8 cellular contexts compared by ENCODE assay signal in the genomic region with DNA sequence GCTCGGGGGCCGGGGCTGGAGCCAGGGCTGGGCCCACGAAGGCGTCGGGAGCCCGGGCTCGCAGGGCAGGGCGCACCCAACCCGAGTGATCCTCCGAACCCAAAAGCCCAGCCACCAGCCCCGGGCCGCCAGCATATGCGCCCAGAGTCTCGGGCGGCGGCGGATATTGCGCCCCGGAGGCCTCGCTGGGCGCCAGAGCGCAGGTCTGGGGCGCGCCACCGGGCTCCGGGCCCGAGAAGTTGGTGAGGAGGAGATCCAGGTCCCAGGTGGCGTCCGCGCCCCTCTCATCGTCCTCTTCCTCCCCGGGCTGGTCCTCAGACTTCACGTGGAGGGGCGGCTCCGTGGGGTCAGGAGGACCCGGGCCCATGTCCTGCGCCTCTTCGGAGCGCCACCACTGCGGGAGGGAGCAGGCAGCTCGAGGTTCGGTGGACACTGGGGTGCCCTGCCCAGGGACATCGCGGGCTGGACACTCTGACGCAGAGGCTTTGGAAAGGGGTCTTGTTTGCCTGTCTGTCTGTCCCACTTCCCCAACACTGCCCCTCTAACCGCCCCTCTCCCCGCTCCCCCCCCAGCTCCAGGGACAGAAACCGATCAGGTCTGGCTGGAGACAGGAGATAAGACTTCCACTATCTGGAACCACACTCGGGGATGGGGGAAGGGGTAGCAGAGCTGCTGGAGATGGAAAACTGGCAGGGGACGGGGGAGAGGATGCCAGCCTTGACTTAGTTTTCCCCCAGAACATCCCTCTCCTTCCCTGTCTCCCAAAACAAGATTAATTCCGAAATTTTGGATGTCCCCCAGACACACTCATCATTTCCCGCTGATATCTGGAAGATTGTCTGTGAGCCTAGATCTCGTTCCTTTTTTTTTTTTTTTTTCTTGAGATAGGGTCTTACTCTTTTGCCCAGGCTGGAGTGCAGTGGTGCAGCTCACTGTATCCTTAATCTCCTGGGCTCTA. TPM values are rescaled to one million over a fixed set of nuclear protein-coding genes. Genes with fewer than 3 reads are reported as not detected.
A peak's percentile ranks its signal among the peaks of the same experiment; 100 is the strongest.
DNase-seq lines count a peak whose midpoint lies in the region; ATAC-seq, FAIRE-seq and TF ChIP-seq lines count a peak whose summit lies in the region.

No MANE protein-coding gene starts in this region.

- H3K36me3 Mint-ChIP-seq in naive thymus-derived CD4-positive, alpha-beta T cell = peaks cover 0 to 4% (median under 1%) of the 10 kb centered on the region in 5 donors

- H3K9ac ChIP-seq in HUES64 (ENCODE audit: low read depth, low read length) = peak overlapping the region; percentile 72

- DNase-seq in BE2C (peak; percentile 36), bronchial epithelial cell (ENCODE audit: low read depth) (no peak), D721Med (ENCODE audit: insufficient read length, low spot score) (no peak)
- no peak for DNase-seq in naive thymus-derived CD4-positive, alpha-beta T cell
- no peak for DNase-seq in effector CD8-positive, alpha-beta T cell (lab: John Stamatoyannopoulos, UW)

- peaks cover 12 to 38% (median 30%) of the 10 kb centered on the region in 7 donors for H3K4me1 Mint-ChIP-seq in naive thymus-derived CD4-positive, alpha-beta T cell

- peak overlapping the region; percentile 36 for H3K4me3 ChIP-seq in BE2C (ENCODE audit: low read depth, low read length)
- H3K4me3 ChIP-seq in HUES64 (ENCODE audit: low read length) = peak overlapping the region; percentile 69
- H3K4me3 ChIP-seq in bronchial epithelial cell (ENCODE audit: low read depth, low read length) = peak overlapping the region; percentile 1
- H3K4me3 ChIP-seq in naive thymus-derived CD4-positive, alpha-beta T cell (ENCODE audit: low read length) = peak overlapping the region; percentile 73

- H3K27ac Mint-ChIP-seq in naive thymus-derived CD4-positive, alpha-beta T cell = peak overlapping the region in 4 of 9 donors; percentile 19 to 63 (median 36)

- WGBS in HUES64 = 7% methylated on average over 51 of the region's 53 CpGs

- H3K9me3 ChIP-seq in BE2C (peaks cover 11% of the 10 kb centered on the region), HUES64 (ENCODE audit: insufficient read depth, low read depth, low read length) (peaks cover 8% of the 10 kb centered on the region; the same call in 1 of the 2 replicates)
- peaks cover 0 to 7% (median 0%) of the 10 kb centered on the region in 3 experiments for H3K9me3 ChIP-seq in naive thymus-derived CD4-positive, alpha-beta T cell (ENCODE audit: control insufficient read depth in 2 of 3, low read length in 3 of 3)

- no peak for ATAC-seq in naive thymus-derived CD4-positive, alpha-beta T cell
- ATAC-seq in GM18502 (IDR thresholded peaks at IDR 0.05; ENCODE audit: poor library complexity, unreplicated experiment) (no peak), GM18870 (IDR thresholded peaks at IDR 0.05; ENCODE audit: unreplicated experiment) (no peak)

- FAIRE-seq in bronchial epithelial cell (lab: Jason Lieb, UNC) (no peak), D721Med (lab: Jason Lieb, UNC) (no peak)

- H3K36me3 ChIP-seq in BE2C (no peaks in the 10 kb centered on the region), HUES64 (ENCODE audit: insufficient read depth, low read length) (no peaks in the 10 kb centered on the region), bronchial epithelial cell (ENCODE audit: control insufficient read depth, insufficient read depth, low read length) (no peaks in the 10 kb centered on the region)
- H3K36me3 ChIP-seq in naive thymus-derived CD4-positive, alpha-beta T cell (ENCODE audit: control insufficient read depth in 2 of 3, insufficient read depth in 3 of 3, low read length in 3 of 3) = no peaks in the 10 kb centered on the region

- H3K4me1 ChIP-seq in BE2C (no peaks in the 10 kb centered on the region; the same call in 1 of the 2 replicates), HUES64 (ENCODE audit: insufficient read depth, low read length) (no peaks in the 10 kb centered on the region)
- peaks cover 0 to 12% of the 10 kb centered on the region in 2 donors for H3K4me1 ChIP-seq in naive thymus-derived CD4-positive, alpha-beta T cell (ENCODE audit: control insufficient read depth in 2 of 2, insufficient read depth in 2 of 2, low read length in 2 of 2)

- H3K27me3 Mint-ChIP-seq in naive thymus-derived CD4-positive, alpha-beta T cell = peaks cover 0 to 6% (median 0%) of the 10 kb centered on the region in 5 donors

- CTCF ChIA-PET in naive thymus-derived CD4-positive, alpha-beta T cell (lab: Charles Lee) = interaction anchor here (0.6 to 5.9 kb wide), 13 partner anchors 27 to 747 kb away, joined by 3 to 42 read pairs (median 3); a partner anchor contains a TSS

- POLR2A ChIA-PET in naive thymus-derived CD4-positive, alpha-beta T cell (lab: Charles Lee) = interaction anchor here (0.6 to 1.5 kb wide), 10 partner anchors 13 to 80 kb away, joined by 3 to 9 read pairs (median 4); a partner anchor contains a TSS

- H3K4me3 Mint-ChIP-seq in naive thymus-derived CD4-positive, alpha-beta T cell = peak overlapping the region; percentile 5 to 91 (median 58)

- TF ChIP-seq CTCF in BE2C (IDR thresholded peaks at IDR 0.05; ENCODE audit: low read depth, low read length) = no peak
- no peak for TF ChIP-seq CTCF in bronchial epithelial cell (IDR thresholded peaks at IDR 0.05; ENCODE audit: insufficient read depth, low read length, severe bottlenecking)
- TF ChIP-seq CTCF in D721Med (IDR thresholded peaks at IDR 0.05; ENCODE audit: insufficient read depth, missing control alignments) = no peak

- H3K27me3 ChIP-seq in BE2C = peaks cover 13% of the 10 kb centered on the region
- peaks cover 36% of the 10 kb centered on the region for H3K27me3 ChIP-seq in HUES64 (ENCODE audit: insufficient read depth, low read length)
- no peaks in the 10 kb centered on the region for H3K27me3 ChIP-seq in bronchial epithelial cell (ENCODE audit: control insufficient read depth, insufficient read depth, low read length)
- H3K27me3 ChIP-seq in naive thymus-derived CD4-positive, alpha-beta T cell (ENCODE audit: control insufficient read depth in 2 of 2, insufficient read depth in 2 of 2, low read length in 2 of 2) = no peaks in the 10 kb centered on the region

- peaks cover 0 to 13% (median 2%) of the 10 kb centered on the region in 11 donors for H3K9me3 Mint-ChIP-seq in naive thymus-derived CD4-positive, alpha-beta T cell

- intact Hi-C loops in naive thymus-derived CD4-positive, alpha-beta T cell (cut with micrococcal nuclease) = loop anchor here (1.0 to 10.0 kb wide), 7 partner anchors 33 to 209 kb away; a partner anchor contains a TSS

- no peak overlapping the region for H3K27ac ChIP-seq in HUES64 (ENCODE audit: low read depth, low read length)
- H3K27ac ChIP-seq in naive thymus-derived CD4-positive, alpha-beta T cell (ENCODE audit: low read depth, low read length) = peak overlapping the region; percentile 57

RNA-seq across cellular contexts. Expression of a gene that starts 1.0 kb away (rescaled TPM):
- polyA plus RNA-seq in BE2C (2012; ENCODE audit: insufficient read depth, insufficient read length, low read depth) = 0.54 TPM
- not detected for polyA plus RNA-seq in HUES64 (2013, experiment 1 of 2)
- 0.25 TPM for polyA plus RNA-seq in HUES64 (2013, experiment 2 of 2)
- total RNA-seq in bronchial epithelial cell = not detected in 2 replicates
- under 1 TPM in 2 of 5 experiments, not detected in 3; 0.32 to 0.41 TPM for total RNA-seq in naive thymus-derived CD4-positive, alpha-beta T cell
- polyA plus RNA-seq in naive thymus-derived CD4-positive, alpha-beta T cell = not detected

RNA-seq across cellular contexts. Expression of a gene that starts 4.8 kb away (rescaled TPM):
- 23.4 TPM for polyA plus RNA-seq in BE2C (2012; ENCODE audit: insufficient read depth, insufficient read length, low read depth)
- 11.6 TPM for polyA plus RNA-seq in HUES64 (2013, experiment 1 of 2)
- polyA plus RNA-seq in HUES64 (2013, experiment 2 of 2) = 14.9 TPM
- 27.9 and 35.2 TPM in 2 replicates for total RNA-seq in bronchial epithelial cell
- 10 to 100 TPM; 14.2 to 29.9 (median 28.1) TPM for total RNA-seq in naive thymus-derived CD4-positive, alpha-beta T cell
- 10 to 100 TPM; 43.6 to 52.9 TPM for polyA plus RNA-seq in naive thymus-derived CD4-positive, alpha-beta T cell

RNA-seq across cellular contexts. Expression of a gene that starts 4.9 kb away (rescaled TPM):
- 80.9 TPM for polyA plus RNA-seq in BE2C (2012; ENCODE audit: insufficient read depth, insufficient read length, low read depth)
- 35.4 TPM for polyA plus RNA-seq in HUES64 (2013, experiment 1 of 2)
- 38.2 TPM for polyA plus RNA-seq in HUES64 (2013, experiment 2 of 2)
- 17.9 and 38.2 TPM in 2 replicates for total RNA-seq in bronchial epithelial cell
- total RNA-seq in naive thymus-derived CD4-positive, alpha-beta T cell = 10 to 100 TPM; 40.1 to 74.2 (median 54.5) TPM
- polyA plus RNA-seq in naive thymus-derived CD4-positive, alpha-beta T cell = 10 to 100 TPM; 22.0 to 23.2 TPM

RNA-seq across cellular contexts. Expression of a gene that starts 33.1 kb away (rescaled TPM):
- polyA plus RNA-seq in BE2C (2012; ENCODE audit: insufficient read depth, insufficient read length, low read depth) = 2.5 TPM
- polyA plus RNA-seq in HUES64 (2013, experiment 1 of 2) = 1.00 TPM
- polyA plus RNA-seq in HUES64 (2013, experiment 2 of 2) = 1.4 TPM
- total RNA-seq in bronchial epithelial cell = not detected in 2 replicates
- total RNA-seq in naive thymus-derived CD4-positive, alpha-beta T cell = 1 to 10 TPM in 3 of 5 experiments, under 1 TPM in 1, not detected in 1; 0.78 to 3.3 (median 2.3) TPM
- polyA plus RNA-seq in naive thymus-derived CD4-positive, alpha-beta T cell = 1 to 10 TPM in 1 of 2 donors, not detected in 1; 1.4 TPM

RNA-seq across cellular contexts. Expression of a gene that starts 47.5 kb away (rescaled TPM):
- polyA plus RNA-seq in BE2C (2012; ENCODE audit: insufficient read depth, insufficient read length, low read depth) = 277 TPM
- 62.6 TPM for polyA plus RNA-seq in HUES64 (2013, experiment 1 of 2)
- 50.9 TPM for polyA plus RNA-seq in HUES64 (2013, experiment 2 of 2)
- 53.6 and 55.5 TPM in 2 replicates for total RNA-seq in bronchial epithelial cell
- 100 to 1,000 TPM in 1 of 5 experiments, 10 to 100 TPM in 4; 25.9 to 109 (median 52.6) TPM for total RNA-seq in naive thymus-derived CD4-positive, alpha-beta T cell
- 10 to 100 TPM; 58.0 to 88.3 TPM for polyA plus RNA-seq in naive thymus-derived CD4-positive, alpha-beta T cell

Comparison
In these comparisons a context has a peak if more than half of its experiments do, and no peak if none do; other contexts are left out.
1. H3K4me3 ChIP-seq: peak in every context shown above with its lines; median percentile 73 in naive thymus-derived CD4-positive, alpha-beta T cell; 69 in HUES64; 36 in BE2C; 1 in bronchial epithelial cell.